In the genomic region with DNA sequence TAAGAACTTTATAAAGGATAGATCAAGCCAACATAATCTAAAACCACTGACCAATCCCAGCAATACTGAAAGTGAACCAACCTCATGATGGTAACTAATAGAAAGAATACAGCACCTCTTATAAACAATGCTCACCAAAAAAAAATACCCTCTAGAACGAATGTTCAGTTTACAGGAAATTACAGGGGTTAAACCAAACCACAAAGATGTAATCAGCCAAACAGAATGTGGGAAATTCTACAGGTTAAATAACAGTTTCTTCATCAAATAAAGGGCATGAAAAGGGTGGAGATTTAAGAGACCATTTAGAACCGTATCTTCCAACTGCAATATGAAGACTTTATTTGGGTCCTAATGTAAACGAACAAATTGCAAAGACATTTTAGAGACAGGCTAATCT, we compare ENCODE assay signal across 1 cellular context.
TF ChIP-seq lines count a peak whose summit lies in the region.

No MANE protein-coding gene starts in this region.

TF ChIP-seq in K562, 482 proteins besides CTCF, POLR2A, EP300 and RAD21 (continued from another document and continues in another):
- TF ChIP-seq, protein P1, sequence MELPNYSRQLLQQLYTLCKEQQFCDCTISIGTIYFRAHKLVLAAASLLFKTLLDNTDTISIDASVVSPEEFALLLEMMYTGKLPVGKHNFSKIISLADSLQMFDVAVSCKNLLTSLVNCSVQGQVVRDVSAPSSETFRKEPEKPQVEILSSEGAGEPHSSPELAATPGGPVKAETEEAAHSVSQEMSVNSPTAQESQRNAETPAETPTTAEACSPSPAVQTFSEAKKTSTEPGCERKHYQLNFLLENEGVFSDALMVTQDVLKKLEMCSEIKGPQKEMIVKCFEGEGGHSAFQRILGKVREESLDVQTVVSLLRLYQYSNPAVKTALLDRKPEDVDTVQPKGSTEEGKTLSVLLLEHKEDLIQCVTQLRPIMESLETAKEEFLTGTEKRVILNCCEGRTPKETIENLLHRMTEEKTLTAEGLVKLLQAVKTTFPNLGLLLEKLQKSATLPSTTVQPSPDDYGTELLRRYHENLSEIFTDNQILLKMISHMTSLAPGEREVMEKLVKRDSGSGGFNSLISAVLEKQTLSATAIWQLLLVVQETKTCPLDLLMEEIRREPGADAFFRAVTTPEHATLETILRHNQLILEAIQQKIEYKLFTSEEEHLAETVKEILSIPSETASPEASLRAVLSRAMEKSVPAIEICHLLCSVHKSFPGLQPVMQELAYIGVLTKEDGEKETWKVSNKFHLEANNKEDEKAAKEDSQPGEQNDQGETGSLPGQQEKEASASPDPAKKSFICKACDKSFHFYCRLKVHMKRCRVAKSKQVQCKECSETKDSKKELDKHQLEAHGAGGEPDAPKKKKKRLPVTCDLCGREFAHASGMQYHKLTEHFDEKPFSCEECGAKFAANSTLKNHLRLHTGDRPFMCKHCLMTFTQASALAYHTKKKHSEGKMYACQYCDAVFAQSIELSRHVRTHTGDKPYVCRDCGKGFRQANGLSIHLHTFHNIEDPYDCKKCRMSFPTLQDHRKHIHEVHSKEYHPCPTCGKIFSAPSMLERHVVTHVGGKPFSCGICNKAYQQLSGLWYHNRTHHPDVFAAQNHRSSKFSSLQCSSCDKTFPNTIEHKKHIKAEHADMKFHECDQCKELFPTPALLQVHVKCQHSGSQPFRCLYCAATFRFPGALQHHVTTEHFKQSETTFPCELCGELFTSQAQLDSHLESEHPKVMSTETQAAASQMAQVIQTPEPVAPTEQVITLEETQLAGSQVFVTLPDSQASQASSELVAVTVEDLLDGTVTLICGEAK (IDR thresholded peaks at IDR 0.05) = peak; percentile 71
- TF ChIP-seq, protein P1 (CRISPR knock-in tag; IDR thresholded peaks at IDR 0.05) = no peak
- TF ChIP-seq ZNF121 (CRISPR knock-in tag; conservative IDR thresholded peaks at IDR 0.05) (no peak), ARHGAP35 (IDR thresholded peaks at IDR 0.05; ENCODE audit: partially characterized antibody) (no peak), NR2F6 (CRISPR knock-in tag; IDR thresholded peaks at IDR 0.05) (no peak), NR1H2 (CRISPR knock-in tag; IDR thresholded peaks at IDR 0.05) (no peak), ZNF75A (CRISPR knock-in tag; IDR thresholded peaks at IDR 0.05) (peak; percentile 94), ZNF79 (CRISPR knock-in tag; IDR thresholded peaks at IDR 0.05; ENCODE audit: low read depth) (no peak), DPF2 (IDR thresholded peaks at IDR 0.05) (peak; percentile 43; the same call in 1 of the 2 replicates), RBM22 (IDR thresholded peaks at IDR 0.05; ENCODE audit: low read depth, low read length, poor library complexity, severe bottlenecking) (no peak), HCFC1 (IDR thresholded peaks at IDR 0.05; ENCODE audit: low read depth, low read length) (no peak), ZNF41 (CRISPR knock-in tag; conservative IDR thresholded peaks at IDR 0.05) (no peak), EP400 (IDR thresholded peaks at IDR 0.05) (no peak), SMARCE1 (IDR thresholded peaks at IDR 0.05) (peak; percentile 65; the same call in 1 of the 2 replicates), MAFK (IDR thresholded peaks at IDR 0.05; ENCODE audit: low read length) (no peak), SAP30 (IDR thresholded peaks at IDR 0.05; ENCODE audit: borderline replicate concordance, insufficient read depth, low read depth, low read length, poor library complexity, severe bottlenecking) (no peak), NR2C2 (CRISPR knock-in tag; IDR thresholded peaks at IDR 0.05) (no peak), NR2C2 (tag; IDR thresholded peaks at IDR 0.05) (0 out of 2 replicates have a peak, but pooled peaks have one; percentile 28), ZBTB8A (IDR thresholded peaks at IDR 0.05; ENCODE audit: partially characterized antibody) (no peak), PRPF4 (IDR thresholded peaks at IDR 0.05; ENCODE audit: insufficient read depth, low read depth, low read length, poor library complexity, severe bottlenecking) (no peak), ZNF184 (CRISPR knock-in tag; IDR thresholded peaks at IDR 0.05) (no peak), TRIM28 (IDR thresholded peaks at IDR 0.05) (no peak), ZEB2 (IDR thresholded peaks at IDR 0.05) (no peak), KAT8 (IDR thresholded peaks at IDR 0.05; ENCODE audit: low read depth) (no peak), ASH1L (IDR thresholded peaks at IDR 0.05; ENCODE audit: borderline replicate concordance, low read depth, partially characterized antibody) (no peak), SNRNP70 (optimal IDR thresholded peaks at IDR 0.05; ENCODE audit: low read depth, low read length) (no peak), COPS2 (conservative IDR thresholded peaks at IDR 0.05) (no peak)
- TF ChIP-seq, protein P2, sequence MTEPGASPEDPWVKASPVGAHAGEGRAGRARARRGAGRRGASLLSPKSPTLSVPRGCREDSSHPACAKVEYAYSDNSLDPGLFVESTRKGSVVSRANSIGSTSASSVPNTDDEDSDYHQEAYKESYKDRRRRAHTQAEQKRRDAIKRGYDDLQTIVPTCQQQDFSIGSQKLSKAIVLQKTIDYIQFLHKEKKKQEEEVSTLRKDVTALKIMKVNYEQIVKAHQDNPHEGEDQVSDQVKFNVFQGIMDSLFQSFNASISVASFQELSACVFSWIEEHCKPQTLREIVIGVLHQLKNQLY (CRISPR knock-in tag; conservative IDR thresholded peaks at IDR 0.05) = no peak
- TF ChIP-seq, protein P3, sequence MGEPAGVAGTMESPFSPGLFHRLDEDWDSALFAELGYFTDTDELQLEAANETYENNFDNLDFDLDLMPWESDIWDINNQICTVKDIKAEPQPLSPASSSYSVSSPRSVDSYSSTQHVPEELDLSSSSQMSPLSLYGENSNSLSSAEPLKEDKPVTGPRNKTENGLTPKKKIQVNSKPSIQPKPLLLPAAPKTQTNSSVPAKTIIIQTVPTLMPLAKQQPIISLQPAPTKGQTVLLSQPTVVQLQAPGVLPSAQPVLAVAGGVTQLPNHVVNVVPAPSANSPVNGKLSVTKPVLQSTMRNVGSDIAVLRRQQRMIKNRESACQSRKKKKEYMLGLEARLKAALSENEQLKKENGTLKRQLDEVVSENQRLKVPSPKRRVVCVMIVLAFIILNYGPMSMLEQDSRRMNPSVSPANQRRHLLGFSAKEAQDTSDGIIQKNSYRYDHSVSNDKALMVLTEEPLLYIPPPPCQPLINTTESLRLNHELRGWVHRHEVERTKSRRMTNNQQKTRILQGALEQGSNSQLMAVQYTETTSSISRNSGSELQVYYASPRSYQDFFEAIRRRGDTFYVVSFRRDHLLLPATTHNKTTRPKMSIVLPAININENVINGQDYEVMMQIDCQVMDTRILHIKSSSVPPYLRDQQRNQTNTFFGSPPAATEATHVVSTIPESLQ (CRISPR knock-in tag; IDR thresholded peaks at IDR 0.05) = no peak
- TF ChIP-seq, protein P4, sequence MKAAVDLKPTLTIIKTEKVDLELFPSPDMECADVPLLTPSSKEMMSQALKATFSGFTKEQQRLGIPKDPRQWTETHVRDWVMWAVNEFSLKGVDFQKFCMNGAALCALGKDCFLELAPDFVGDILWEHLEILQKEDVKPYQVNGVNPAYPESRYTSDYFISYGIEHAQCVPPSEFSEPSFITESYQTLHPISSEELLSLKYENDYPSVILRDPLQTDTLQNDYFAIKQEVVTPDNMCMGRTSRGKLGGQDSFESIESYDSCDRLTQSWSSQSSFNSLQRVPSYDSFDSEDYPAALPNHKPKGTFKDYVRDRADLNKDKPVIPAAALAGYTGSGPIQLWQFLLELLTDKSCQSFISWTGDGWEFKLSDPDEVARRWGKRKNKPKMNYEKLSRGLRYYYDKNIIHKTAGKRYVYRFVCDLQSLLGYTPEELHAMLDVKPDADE (conservative IDR thresholded peaks at IDR 0.05; ENCODE audit: control insufficient read depth, low read depth, low read length) = no peak
- TF ChIP-seq, protein P5, sequence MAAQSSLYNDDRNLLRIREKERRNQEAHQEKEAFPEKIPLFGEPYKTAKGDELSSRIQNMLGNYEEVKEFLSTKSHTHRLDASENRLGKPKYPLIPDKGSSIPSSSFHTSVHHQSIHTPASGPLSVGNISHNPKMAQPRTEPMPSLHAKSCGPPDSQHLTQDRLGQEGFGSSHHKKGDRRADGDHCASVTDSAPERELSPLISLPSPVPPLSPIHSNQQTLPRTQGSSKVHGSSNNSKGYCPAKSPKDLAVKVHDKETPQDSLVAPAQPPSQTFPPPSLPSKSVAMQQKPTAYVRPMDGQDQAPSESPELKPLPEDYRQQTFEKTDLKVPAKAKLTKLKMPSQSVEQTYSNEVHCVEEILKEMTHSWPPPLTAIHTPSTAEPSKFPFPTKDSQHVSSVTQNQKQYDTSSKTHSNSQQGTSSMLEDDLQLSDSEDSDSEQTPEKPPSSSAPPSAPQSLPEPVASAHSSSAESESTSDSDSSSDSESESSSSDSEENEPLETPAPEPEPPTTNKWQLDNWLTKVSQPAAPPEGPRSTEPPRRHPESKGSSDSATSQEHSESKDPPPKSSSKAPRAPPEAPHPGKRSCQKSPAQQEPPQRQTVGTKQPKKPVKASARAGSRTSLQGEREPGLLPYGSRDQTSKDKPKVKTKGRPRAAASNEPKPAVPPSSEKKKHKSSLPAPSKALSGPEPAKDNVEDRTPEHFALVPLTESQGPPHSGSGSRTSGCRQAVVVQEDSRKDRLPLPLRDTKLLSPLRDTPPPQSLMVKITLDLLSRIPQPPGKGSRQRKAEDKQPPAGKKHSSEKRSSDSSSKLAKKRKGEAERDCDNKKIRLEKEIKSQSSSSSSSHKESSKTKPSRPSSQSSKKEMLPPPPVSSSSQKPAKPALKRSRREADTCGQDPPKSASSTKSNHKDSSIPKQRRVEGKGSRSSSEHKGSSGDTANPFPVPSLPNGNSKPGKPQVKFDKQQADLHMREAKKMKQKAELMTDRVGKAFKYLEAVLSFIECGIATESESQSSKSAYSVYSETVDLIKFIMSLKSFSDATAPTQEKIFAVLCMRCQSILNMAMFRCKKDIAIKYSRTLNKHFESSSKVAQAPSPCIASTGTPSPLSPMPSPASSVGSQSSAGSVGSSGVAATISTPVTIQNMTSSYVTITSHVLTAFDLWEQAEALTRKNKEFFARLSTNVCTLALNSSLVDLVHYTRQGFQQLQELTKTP (IDR thresholded peaks at IDR 0.05; ENCODE audit: low read depth in 1 of 2, partially characterized antibody in 2 of 2) = no peak
- TF ChIP-seq, protein P6, sequence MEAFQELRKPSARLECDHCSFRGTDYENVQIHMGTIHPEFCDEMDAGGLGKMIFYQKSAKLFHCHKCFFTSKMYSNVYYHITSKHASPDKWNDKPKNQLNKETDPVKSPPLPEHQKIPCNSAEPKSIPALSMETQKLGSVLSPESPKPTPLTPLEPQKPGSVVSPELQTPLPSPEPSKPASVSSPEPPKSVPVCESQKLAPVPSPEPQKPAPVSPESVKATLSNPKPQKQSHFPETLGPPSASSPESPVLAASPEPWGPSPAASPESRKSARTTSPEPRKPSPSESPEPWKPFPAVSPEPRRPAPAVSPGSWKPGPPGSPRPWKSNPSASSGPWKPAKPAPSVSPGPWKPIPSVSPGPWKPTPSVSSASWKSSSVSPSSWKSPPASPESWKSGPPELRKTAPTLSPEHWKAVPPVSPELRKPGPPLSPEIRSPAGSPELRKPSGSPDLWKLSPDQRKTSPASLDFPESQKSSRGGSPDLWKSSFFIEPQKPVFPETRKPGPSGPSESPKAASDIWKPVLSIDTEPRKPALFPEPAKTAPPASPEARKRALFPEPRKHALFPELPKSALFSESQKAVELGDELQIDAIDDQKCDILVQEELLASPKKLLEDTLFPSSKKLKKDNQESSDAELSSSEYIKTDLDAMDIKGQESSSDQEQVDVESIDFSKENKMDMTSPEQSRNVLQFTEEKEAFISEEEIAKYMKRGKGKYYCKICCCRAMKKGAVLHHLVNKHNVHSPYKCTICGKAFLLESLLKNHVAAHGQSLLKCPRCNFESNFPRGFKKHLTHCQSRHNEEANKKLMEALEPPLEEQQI (IDR thresholded peaks at IDR 0.05) = no peak
- TF ChIP-seq, protein P7, sequence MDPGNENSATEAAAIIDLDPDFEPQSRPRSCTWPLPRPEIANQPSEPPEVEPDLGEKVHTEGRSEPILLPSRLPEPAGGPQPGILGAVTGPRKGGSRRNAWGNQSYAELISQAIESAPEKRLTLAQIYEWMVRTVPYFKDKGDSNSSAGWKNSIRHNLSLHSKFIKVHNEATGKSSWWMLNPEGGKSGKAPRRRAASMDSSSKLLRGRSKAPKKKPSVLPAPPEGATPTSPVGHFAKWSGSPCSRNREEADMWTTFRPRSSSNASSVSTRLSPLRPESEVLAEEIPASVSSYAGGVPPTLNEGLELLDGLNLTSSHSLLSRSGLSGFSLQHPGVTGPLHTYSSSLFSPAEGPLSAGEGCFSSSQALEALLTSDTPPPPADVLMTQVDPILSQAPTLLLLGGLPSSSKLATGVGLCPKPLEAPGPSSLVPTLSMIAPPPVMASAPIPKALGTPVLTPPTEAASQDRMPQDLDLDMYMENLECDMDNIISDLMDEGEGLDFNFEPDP (CRISPR knock-in tag; IDR thresholded peaks at IDR 0.05) = no peak
